In the genomic region with DNA sequence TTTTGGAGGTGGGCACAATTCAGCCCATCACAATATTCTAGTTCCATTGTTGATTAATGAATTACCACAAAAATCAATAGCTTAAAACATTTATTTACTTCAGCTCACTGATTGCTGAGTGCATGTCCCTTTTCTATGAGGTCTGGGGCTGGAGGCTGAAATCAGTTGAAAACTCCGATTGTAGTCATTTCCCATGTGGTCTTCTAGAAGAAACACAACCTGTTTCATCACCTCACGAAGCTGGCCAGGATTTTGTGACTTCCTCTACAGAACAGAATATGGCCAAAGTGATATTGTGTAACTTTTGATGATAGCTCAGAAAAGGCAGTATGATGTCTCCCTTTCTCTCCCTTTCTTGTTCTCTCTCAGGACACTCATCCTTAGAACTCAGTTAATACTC, we compare ENCODE assay signal across 1 cellular context.
TF ChIP-seq lines count a peak whose summit lies in the region.

No MANE protein-coding gene starts in this region.

TF ChIP-seq in SK-N-SH, 30 proteins besides CTCF, POLR2A, EP300 and RAD21:
- TF ChIP-seq, protein P1, sequence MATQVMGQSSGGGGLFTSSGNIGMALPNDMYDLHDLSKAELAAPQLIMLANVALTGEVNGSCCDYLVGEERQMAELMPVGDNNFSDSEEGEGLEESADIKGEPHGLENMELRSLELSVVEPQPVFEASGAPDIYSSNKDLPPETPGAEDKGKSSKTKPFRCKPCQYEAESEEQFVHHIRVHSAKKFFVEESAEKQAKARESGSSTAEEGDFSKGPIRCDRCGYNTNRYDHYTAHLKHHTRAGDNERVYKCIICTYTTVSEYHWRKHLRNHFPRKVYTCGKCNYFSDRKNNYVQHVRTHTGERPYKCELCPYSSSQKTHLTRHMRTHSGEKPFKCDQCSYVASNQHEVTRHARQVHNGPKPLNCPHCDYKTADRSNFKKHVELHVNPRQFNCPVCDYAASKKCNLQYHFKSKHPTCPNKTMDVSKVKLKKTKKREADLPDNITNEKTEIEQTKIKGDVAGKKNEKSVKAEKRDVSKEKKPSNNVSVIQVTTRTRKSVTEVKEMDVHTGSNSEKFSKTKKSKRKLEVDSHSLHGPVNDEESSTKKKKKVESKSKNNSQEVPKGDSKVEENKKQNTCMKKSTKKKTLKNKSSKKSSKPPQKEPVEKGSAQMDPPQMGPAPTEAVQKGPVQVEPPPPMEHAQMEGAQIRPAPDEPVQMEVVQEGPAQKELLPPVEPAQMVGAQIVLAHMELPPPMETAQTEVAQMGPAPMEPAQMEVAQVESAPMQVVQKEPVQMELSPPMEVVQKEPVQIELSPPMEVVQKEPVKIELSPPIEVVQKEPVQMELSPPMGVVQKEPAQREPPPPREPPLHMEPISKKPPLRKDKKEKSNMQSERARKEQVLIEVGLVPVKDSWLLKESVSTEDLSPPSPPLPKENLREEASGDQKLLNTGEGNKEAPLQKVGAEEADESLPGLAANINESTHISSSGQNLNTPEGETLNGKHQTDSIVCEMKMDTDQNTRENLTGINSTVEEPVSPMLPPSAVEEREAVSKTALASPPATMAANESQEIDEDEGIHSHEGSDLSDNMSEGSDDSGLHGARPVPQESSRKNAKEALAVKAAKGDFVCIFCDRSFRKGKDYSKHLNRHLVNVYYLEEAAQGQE (IDR thresholded peaks at IDR 0.05; ENCODE audit: low read depth, low read length) = no peak
- no peak for TF ChIP-seq TEAD4 (IDR thresholded peaks at IDR 0.05; ENCODE audit: borderline replicate concordance, insufficient read depth)
- no peak for TF ChIP-seq GATA2 (CRISPR knock-in tag; IDR thresholded peaks at IDR 0.05)
- no peak for TF ChIP-seq NRF1 (IDR thresholded peaks at IDR 0.05; ENCODE audit: low read depth, low read length)
- TF ChIP-seq RCOR1 (IDR thresholded peaks at IDR 0.05; ENCODE audit: low read length) = no peak
- no peak for TF ChIP-seq MEF2A (IDR thresholded peaks at IDR 0.05; ENCODE audit: borderline replicate concordance, low read depth)
- no peak for TF ChIP-seq RFX5 (IDR thresholded peaks at IDR 0.05; ENCODE audit: low read length)
- TF ChIP-seq, protein P2, sequence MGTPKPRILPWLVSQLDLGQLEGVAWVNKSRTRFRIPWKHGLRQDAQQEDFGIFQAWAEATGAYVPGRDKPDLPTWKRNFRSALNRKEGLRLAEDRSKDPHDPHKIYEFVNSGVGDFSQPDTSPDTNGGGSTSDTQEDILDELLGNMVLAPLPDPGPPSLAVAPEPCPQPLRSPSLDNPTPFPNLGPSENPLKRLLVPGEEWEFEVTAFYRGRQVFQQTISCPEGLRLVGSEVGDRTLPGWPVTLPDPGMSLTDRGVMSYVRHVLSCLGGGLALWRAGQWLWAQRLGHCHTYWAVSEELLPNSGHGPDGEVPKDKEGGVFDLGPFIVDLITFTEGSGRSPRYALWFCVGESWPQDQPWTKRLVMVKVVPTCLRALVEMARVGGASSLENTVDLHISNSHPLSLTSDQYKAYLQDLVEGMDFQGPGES (IDR thresholded peaks at IDR 0.05; ENCODE audit: low read depth, low read length) = no peak
- no peak for TF ChIP-seq FOSL2 (IDR thresholded peaks at IDR 0.05; ENCODE audit: borderline replicate concordance, low read depth)
- no peak for TF ChIP-seq YY1 (IDR thresholded peaks at IDR 0.05; ENCODE audit: low read depth)
- no peak for TF ChIP-seq SMC3 (IDR thresholded peaks at IDR 0.05; ENCODE audit: low read depth, low read length)
- TF ChIP-seq GABPA (IDR thresholded peaks at IDR 0.05; ENCODE audit: low read depth) = no peak
- no peak for TF ChIP-seq JUND (IDR thresholded peaks at IDR 0.05)
